ENCODE assay signal across 25 cellular contexts in genomic region chr12:3308063-3308462, GRCh38.
"Had no signal": no experiment of that assay in that cellular context is flagged by ENCODE, and none has a peak within 500 bp of the region (broad histone marks: within the 10 kb centered on the region; RNA-seq: fewer than 3 reads in every experiment).

No MANE protein-coding gene starts in this region.

- H3K27me3 Mint-ChIP-seq: stimulated activated naive CD8-positive, alpha-beta T cell treated with anti-CD3 and anti-CD28 coated beads, Interleukin-15, Interleukin-2, amounts not matched to agents 100 ng/mL and 50 ng/mL, for 24 hours had no signal

- H3K27ac Mint-ChIP-seq: immature natural killer cell; naive thymus-derived CD8-positive, alpha-beta T cell; stimulated activated naive B cell treated with anti-CD40 and anti-IgM and Interleukin-4, amounts not matched to agents 10 μg/mL and 1 μg/mL and 100 μg/mL, for 72 hours; stimulated activated naive CD8-positive, alpha-beta T cell treated with anti-CD3 and anti-CD28 coated beads, Interleukin-15, Interleukin-2, amounts not matched to agents 100 ng/mL and 50 ng/mL, for 24 hours had no signal

- FAIRE-seq: endometrium, pancreas, small intestine had no signal

- H3K36me3 Mint-ChIP-seq: immature natural killer cell; naive thymus-derived CD8-positive, alpha-beta T cell; stimulated activated naive B cell treated with anti-CD40 and anti-IgM and Interleukin-4, amounts not matched to agents 10 μg/mL and 1 μg/mL and 100 μg/mL, for 72 hours had no signal

- H3K36me3 ChIP-seq: esophagus squamous epithelium, lower lobe of right lung, neutrophil, pancreas, right lobe of liver, thoracic aorta, tibial nerve, upper lobe of right lung, vagina had no signal

- H3K4me3 ChIP-seq: coronary artery, esophagus squamous epithelium, lower lobe of right lung, pancreas, right lobe of liver, thoracic aorta, tibial nerve, upper lobe of right lung, vagina had no signal

- H3K27me3 ChIP-seq: pancreas, right lobe of liver, vagina had no signal

- H3K9me3 ChIP-seq: esophagus squamous epithelium, lower lobe of right lung, neutrophil, pancreas, right lobe of liver, thoracic aorta, tibial nerve, upper lobe of right lung, vagina had no signal

- H3K9me3 Mint-ChIP-seq: effector memory CD8-positive, alpha-beta T cell; immature natural killer cell; naive thymus-derived CD8-positive, alpha-beta T cell; stimulated activated naive B cell treated with anti-CD40 and anti-IgM and Interleukin-4, amounts not matched to agents 10 μg/mL and 1 μg/mL and 100 μg/mL, for 72 hours; stimulated activated naive CD8-positive, alpha-beta T cell treated with anti-CD3 and anti-CD28 coated beads, Interleukin-15, Interleukin-2, amounts not matched to agents 100 ng/mL and 50 ng/mL, for 24 hours had no signal

- ATAC-seq: effector memory CD8-positive, alpha-beta T cell; left ventricle myocardium superior; lower lobe of right lung; naive thymus-derived CD8-positive, alpha-beta T cell; pancreas; right lobe of liver; stimulated activated naive B cell treated with anti-CD40 and anti-IgM and Interleukin-4, amounts not matched to agents 10 μg/mL and 1 μg/mL and 100 μg/mL, for 72 hours; upper lobe of right lung had no signal

- DNase-seq: effector memory CD8-positive, alpha-beta T cell; erythroblast; esophagus squamous epithelium; foreskin melanocyte; hypothalamus; immature natural killer cell; islet precursor cell; kidney glomerular epithelial cell; left ventricle myocardium superior; lower lobe of right lung; naive thymus-derived CD8-positive, alpha-beta T cell; small intestine; stimulated activated CD4-positive, alpha-beta T cell treated with anti-CD3 and anti-CD28 coated beads, Interleukin-15, amount 100 ng/mL, for 24 hours; stimulated activated CD4-positive, alpha-beta T cell treated with anti-CD3 and anti-CD28 coated beads, Interleukin-2, amount 100 ng/mL, for 48 hours; stimulated activated naive B cell treated with anti-CD40 and anti-IgM and Interleukin-4, amounts not matched to agents 10 μg/mL and 1 μg/mL and 100 μg/mL, for 72 hours; upper lobe of right lung had no signal

- H3K27ac ChIP-seq: coronary artery, esophagus squamous epithelium, lower lobe of right lung, neutrophil, pancreas, right lobe of liver, thoracic aorta, tibial nerve, upper lobe of right lung, vagina had no signal

- H3K4me1 Mint-ChIP-seq: immature natural killer cell; naive thymus-derived CD8-positive, alpha-beta T cell; stimulated activated naive B cell treated with anti-CD40 and anti-IgM and Interleukin-4, amounts not matched to agents 10 μg/mL and 1 μg/mL and 100 μg/mL, for 72 hours had no signal

- H3K4me3 Mint-ChIP-seq: effector memory CD8-positive, alpha-beta T cell; immature natural killer cell; naive thymus-derived CD8-positive, alpha-beta T cell; stimulated activated naive B cell treated with anti-CD40 and anti-IgM and Interleukin-4, amounts not matched to agents 10 μg/mL and 1 μg/mL and 100 μg/mL, for 72 hours; stimulated activated naive CD8-positive, alpha-beta T cell treated with anti-CD3 and anti-CD28 coated beads, Interleukin-15, Interleukin-2, amounts not matched to agents 100 ng/mL and 50 ng/mL, for 24 hours had no signal

- H3K4me1 ChIP-seq: lower lobe of right lung, right lobe of liver, upper lobe of right lung had no signal
